34 cellular contexts compared by ENCODE assay signal in genomic region chr20:19522080-19522801, GRCh38.
DNase-seq lines count a peak whose midpoint lies in the region; ATAC-seq, FAIRE-seq and TF ChIP-seq lines count a peak whose summit lies in the region.
"Had no signal": no experiment of that assay in that cellular context is flagged by ENCODE, and none has a peak within 500 bp of the region (broad histone marks: within the 10 kb centered on the region; RNA-seq: fewer than 3 reads in every experiment).

No MANE protein-coding gene starts in this region.

- no peaks in the 10 kb centered on the region for H3K36me3 Mint-ChIP-seq in osteocyte (ENCODE audit: unreplicated experiment)
- H3K36me3 Mint-ChIP-seq: activated CD8-positive, alpha-beta memory T cell treated with anti-CD3 and anti-CD28 coated beads, Interleukin-2, amount 10 ng/mL, durations not matched to agents 7 days and 5 days; activated naive CD4-positive, alpha-beta T cell treated with anti-CD3 and anti-CD28 coated beads, Interleukin-2, amount 50 U/mL, for 72 hours; natural killer cell treated with Interleukin-12 subunit alpha and Interleukin-12 subunit beta and Interleukin-15 and Interleukin-18, amount 100 ng/mL, for 72 hours had no signal

- H3K9me3 Mint-ChIP-seq in osteocyte (ENCODE audit: unreplicated experiment): no peaks in the 10 kb centered on the region
- H3K9me3 Mint-ChIP-seq: activated naive CD4-positive, alpha-beta T cell treated with anti-CD3 and anti-CD28 coated beads, Interleukin-2, amount 50 U/mL, for 72 hours; activated T-cell treated with anti-CD3 and anti-CD28 coated beads, Interleukin-2, amount 50 U/mL, for 72 hours; endodermal cell; natural killer cell treated with Interleukin-12 subunit alpha and Interleukin-12 subunit beta and Interleukin-15 and Interleukin-18, amount 100 ng/mL, for 72 hours had no signal

- H3K36me3 ChIP-seq in osteoblast (ENCODE audit: insufficient read depth, low read length): no peaks in the 10 kb centered on the region
- H3K36me3 ChIP-seq: heart left ventricle, pancreas, Peyer's patch, SJCRH30, suprapubic skin, upper lobe of right lung had no signal

- H3K9me3 ChIP-seq in osteoblast (ENCODE audit: low read depth, low read length): no peaks in the 10 kb centered on the region
- H3K9me3 ChIP-seq: heart left ventricle, pancreas, Peyer's patch, SJCRH30, suprapubic skin, upper lobe of right lung had no signal

- H3K4me2 ChIP-seq in osteoblast (ENCODE audit: insufficient read depth, low read length): no peak overlapping the region

- H4K20me1 ChIP-seq in osteoblast (ENCODE audit: insufficient read depth, low read length): no peaks in the 10 kb centered on the region

- no peak overlapping the region for H3K4me3 Mint-ChIP-seq in osteocyte (ENCODE audit: unreplicated experiment)
- H3K4me3 Mint-ChIP-seq: activated CD8-positive, alpha-beta memory T cell treated with anti-CD3 and anti-CD28 coated beads, Interleukin-2, amount 10 ng/mL, durations not matched to agents 7 days and 5 days; activated T-cell treated with anti-CD3 and anti-CD28 coated beads, Interleukin-2, amount 50 U/mL, for 72 hours; B cell; endodermal cell; natural killer cell treated with Interleukin-12 subunit alpha and Interleukin-12 subunit beta and Interleukin-15 and Interleukin-18, amount 100 ng/mL, for 72 hours had no signal

- no peak overlapping the region for H3K4me3 ChIP-seq in osteoblast (ENCODE audit: insufficient read depth, low read length)
- H3K4me3 ChIP-seq: heart left ventricle, pancreas, Peyer's patch, SJCRH30, suprapubic skin, upper lobe of right lung had no signal

- FAIRE-seq in GM18507 (lab: Jason Lieb, UNC): peak; percentile 29
- FAIRE-seq: astrocyte, kidney, pancreas, small intestine had no signal

- TF ChIP-seq CTCF in osteocyte (IDR thresholded peaks at IDR 0.05) (no peak), osteoblast (IDR thresholded peaks at IDR 0.05; ENCODE audit: extremely low read depth, low read depth, low read length) (no peak)

- no peak overlapping the region for H3K27ac ChIP-seq in osteoblast (ENCODE audit: low read depth, low read length)
- H3K27ac ChIP-seq: heart left ventricle, pancreas, Peyer's patch, SJCRH30, suprapubic skin, upper lobe of right lung had no signal

- no peak for ATAC-seq in GM21381 (IDR thresholded peaks at IDR 0.05; ENCODE audit: unreplicated experiment)
- ATAC-seq: activated CD8-positive, alpha-beta memory T cell treated with anti-CD3 and anti-CD28 coated beads, Interleukin-2, amount 10 ng/mL, durations not matched to agents 7 days and 5 days; activated T-cell treated with anti-CD3 and anti-CD28 coated beads, Interleukin-2, amount 50 U/mL, for 72 hours; esophagus mucosa; HCT116; heart left ventricle; natural killer cell treated with Interleukin-12 subunit alpha and Interleukin-12 subunit beta and Interleukin-15 and Interleukin-18, amount 100 ng/mL, for 72 hours; pancreas; upper lobe of right lung had no signal

- H2AFZ ChIP-seq in osteoblast (ENCODE audit: low read length): no peak overlapping the region

- no peaks in the 10 kb centered on the region for H3K4me1 ChIP-seq in osteoblast (ENCODE audit: insufficient read depth, low read length)
- H3K4me1 ChIP-seq: heart left ventricle, pancreas, Peyer's patch, SJCRH30, suprapubic skin, upper lobe of right lung had no signal

- no peaks in the 10 kb centered on the region for H3K27me3 ChIP-seq in osteoblast (ENCODE audit: insufficient read depth, low read length)
- H3K27me3 ChIP-seq: heart left ventricle, pancreas, Peyer's patch, SJCRH30, suprapubic skin, upper lobe of right lung had no signal

- no peaks in the 10 kb centered on the region for H3K79me2 ChIP-seq in osteoblast (ENCODE audit: insufficient read depth, low read length)

- H3K27ac Mint-ChIP-seq in osteocyte (ENCODE audit: unreplicated experiment): no peak overlapping the region
- H3K27ac Mint-ChIP-seq: activated CD8-positive, alpha-beta memory T cell treated with anti-CD3 and anti-CD28 coated beads, Interleukin-2, amount 10 ng/mL, durations not matched to agents 7 days and 5 days; activated T-cell treated with anti-CD3 and anti-CD28 coated beads, Interleukin-2, amount 50 U/mL, for 72 hours; B cell; endodermal cell; natural killer cell treated with Interleukin-12 subunit alpha and Interleukin-12 subunit beta and Interleukin-15 and Interleukin-18, amount 100 ng/mL, for 72 hours had no signal

- no peaks in the 10 kb centered on the region for H3K4me1 Mint-ChIP-seq in osteocyte (ENCODE audit: unreplicated experiment)
- H3K4me1 Mint-ChIP-seq: activated CD8-positive, alpha-beta memory T cell treated with anti-CD3 and anti-CD28 coated beads, Interleukin-2, amount 10 ng/mL, durations not matched to agents 7 days and 5 days; B cell had no signal

- peak; percentile 5 for DNase-seq in activated gamma-delta T cell treated with Interleukin-2 at 50 U/mL for 16 hours
- DNase-seq in activated gamma-delta T cell (lab: John Stamatoyannopoulos, UW): no peak
- DNase-seq in GM18507 (ENCODE audit: extremely low spot score, insufficient read length, low read depth): no peak
- peak; percentile 92 for DNase-seq in SW480 (ENCODE audit: low spot score)
- peak; percentile 77 for DNase-seq in osteocyte (ENCODE audit: extremely low spot score, unreplicated experiment)
- no peak for DNase-seq in osteoblast (ENCODE audit: insufficient read length, low spot score, missing footprints)
- DNase-seq in NCI-H2029 (lab: John Stamatoyannopoulos, UW): no peak
- DNase-seq: activated CD8-positive, alpha-beta memory T cell treated with anti-CD3 and anti-CD28 coated beads, Interleukin-2, amount 10 ng/mL, durations not matched to agents 7 days and 5 days; activated T-cell treated with anti-CD3 and anti-CD28 coated beads, Interleukin-2, amount 50 U/mL, for 72 hours; cortex of kidney; DMS79; endodermal cell; foreskin fibroblast; GF-D8; heart left ventricle; KG1; kidney; MM.1S; NCI-H1694 treated with DMSO at 0.1 percent for 48 hours; NCI-H524; pancreas; Peyer's patch; SJCRH30; small intestine; T-helper 1 cell; upper lobe of right lung had no signal

- no peaks in the 10 kb centered on the region for H3K27me3 Mint-ChIP-seq in osteocyte (ENCODE audit: unreplicated experiment)
- H3K27me3 Mint-ChIP-seq: activated CD8-positive, alpha-beta memory T cell treated with anti-CD3 and anti-CD28 coated beads, Interleukin-2, amount 10 ng/mL, durations not matched to agents 7 days and 5 days had no signal

Comparison
In these comparisons a context has a peak if more than half of its experiments do, and no peak if none do; other contexts are left out.
1. DNase-seq: peak in activated gamma-delta T cell treated with Interleukin-2 at 50 U/mL for 16 hours (single experiment), SW480 (single experiment) and osteocyte (single experiment); none in activated gamma-delta T cell (single experiment), GM18507 (single experiment), osteoblast (single experiment) and NCI-H2029 (single experiment).